ENCODE assay signal across 21 cellular contexts in the genomic region with DNA sequence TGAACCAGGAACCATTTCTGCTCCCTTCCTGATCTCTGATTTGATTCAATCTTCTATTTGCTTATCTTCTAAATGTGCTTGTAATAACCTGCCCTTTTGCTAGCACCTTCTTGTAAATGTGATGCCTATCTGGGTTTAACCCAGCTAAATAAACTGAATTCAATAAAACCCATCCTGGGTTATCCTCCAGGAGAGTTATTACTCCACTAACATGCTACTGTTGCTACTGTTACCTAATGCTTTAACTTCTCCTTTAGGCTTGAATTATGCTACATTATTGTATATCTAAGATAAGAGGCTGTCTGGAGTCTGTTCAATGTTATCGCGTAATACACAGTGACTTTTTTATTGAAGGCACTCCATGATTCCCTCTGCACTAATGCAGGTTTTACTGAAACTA.
A peak's percentile ranks its signal among the peaks of the same experiment; 100 is the strongest.
DNase-seq lines count a peak whose midpoint lies in the region; ATAC-seq, FAIRE-seq and TF ChIP-seq lines count a peak whose summit lies in the region.
"Had no signal": no experiment of that assay in that cellular context is flagged by ENCODE, and none has a peak within 500 bp of the region (broad histone marks: within the 10 kb centered on the region; RNA-seq: fewer than 3 reads in every experiment).

No MANE protein-coding gene starts in this region.

- ATAC-seq in SK-N-SH treated with all-trans-retinoic acid at 6 μM for 48 hours = no peak
- ATAC-seq in left colon = peak; percentile 98
- ATAC-seq: A549 had no signal

- no peaks in the 10 kb centered on the region for H3K27me3 ChIP-seq in small intestine (ENCODE audit: control insufficient read depth in 2 of 2, insufficient read depth in 2 of 2, low read length in 2 of 2)

- 20 to 52% (median 40%) methylated on average over 2 of the region's 2 CpGs for WGBS in small intestine, 3 donors

- no peak for TF ChIP-seq CTCF in HEK293 (tag by site-specific recombination; IDR thresholded peaks at IDR 0.05)

- peaks cover 7% of the 10 kb centered on the region for H3K4me1 ChIP-seq in HEK293 (ENCODE audit: control insufficient read depth, insufficient read depth, low read length)
- H3K4me1 ChIP-seq in small intestine (ENCODE audit: control insufficient read depth in 2 of 2, insufficient read depth in 1 of 2, low read depth in 1 of 2, low read length in 1 of 2) = no peaks in the 10 kb centered on the region
- H3K4me1 ChIP-seq: A549, Caco-2 had no signal

- H3K4me3 ChIP-seq in HEK293 (ENCODE audit: low read depth, low read length) = no peak overlapping the region
- H3K4me3 ChIP-seq in small intestine (ENCODE audit: low read depth in 1 of 2, low read length in 2 of 2) = no peak overlapping the region
- H3K4me3 ChIP-seq: A549, GM23248 had no signal

- FAIRE-seq in small intestine (lab: Jason Lieb, UNC) = no peak
- FAIRE-seq: A549, D721Med, G401.6, GM12891, GM18507, H54 had no signal

- POLR2A ChIA-PET in HEK293 (lab: Yijun Ruan, JAX) = no interaction called here

- no peaks in the 10 kb centered on the region for H3K36me3 ChIP-seq in HEK293 (ENCODE audit: control insufficient read depth in 2 of 2, insufficient read depth in 1 of 2, low read length in 2 of 2)
- H3K36me3 ChIP-seq in small intestine (ENCODE audit: control insufficient read depth in 2 of 2, insufficient read depth in 2 of 2, low read length in 2 of 2) = no peaks in the 10 kb centered on the region

- intact Hi-C loops in left colon (cut with DNase I, micrococcal nuclease) = no loop called here

- CTCF ChIA-PET in HEK293 (lab: Yijun Ruan, JAX) = interaction anchor here (0.7 kb wide), 1 partner anchor 627 kb away, joined by 4 read pairs; no protein-coding TSS in a partner anchor

- H3K27ac ChIP-seq in HEK293 (ENCODE audit: extremely low read depth, low read depth, low read length) (no peak overlapping the region), small intestine (ENCODE audit: low read depth in 1 of 2, low read length in 1 of 2) (no peak overlapping the region)
- H3K27ac ChIP-seq: 22Rv1, A549, C4-2B, GM23248 had no signal

- H3K9me3 ChIP-seq in HEK293 (ENCODE audit: control insufficient read depth, insufficient read depth, low read depth, low read length) (no peaks in the 10 kb centered on the region), small intestine (ENCODE audit: control insufficient read depth, low read depth) (no peaks in the 10 kb centered on the region)
- H3K9me3 ChIP-seq: A549, Caco-2 had no signal

- DNase-seq in left colon (no peak), small intestine (peak; percentile 61), HuH-7 (ENCODE audit: low spot score) (no peak), superior temporal gyrus (ENCODE audit: extremely low spot score) (no peak), NCI-H1436 treated with DMSO at 0.1 percent for 48 hours (lab: John Stamatoyannopoulos, UW) (no peak)
- DNase-seq: AML-193; Caco-2; CD4-positive, alpha-beta T cell; GM23248; HCEC 1CT; HFFc6 had no signal

TF ChIP-seq in HEK293, 187 proteins besides CTCF, POLR2A, EP300 and RAD21:
- peak; percentile 81 for TF ChIP-seq OSR2 (tag by site-specific recombination; IDR thresholded peaks at IDR 0.05)
- TF ChIP-seq FEZF1 (tag by site-specific recombination; IDR thresholded peaks at IDR 0.05) = peak; percentile 83
- no peak for TF ChIP-seq KLF8 (tag by site-specific recombination; IDR thresholded peaks at IDR 0.05)
- peak; percentile 77 for TF ChIP-seq ZNF843 (tag by site-specific recombination; IDR thresholded peaks at IDR 0.05)
- no peak for TF ChIP-seq ZNF239 (tag by site-specific recombination; IDR thresholded peaks at IDR 0.05)
- TF ChIP-seq ZXDB (tag by site-specific recombination; IDR thresholded peaks at IDR 0.05) = peak; percentile 61
- TF ChIP-seq SCRT1 (tag by site-specific recombination; IDR thresholded peaks at IDR 0.05; ENCODE audit: borderline replicate concordance) = peak; percentile 62; the same call in 1 of the 2 replicates
- TF ChIP-seq TCF7L2 (IDR thresholded peaks at IDR 0.05; ENCODE audit: borderline replicate concordance, low read depth, low read length) = peak; percentile 46; the same call in 1 of the 2 replicates
- TF ChIP-seq, protein P1, sequence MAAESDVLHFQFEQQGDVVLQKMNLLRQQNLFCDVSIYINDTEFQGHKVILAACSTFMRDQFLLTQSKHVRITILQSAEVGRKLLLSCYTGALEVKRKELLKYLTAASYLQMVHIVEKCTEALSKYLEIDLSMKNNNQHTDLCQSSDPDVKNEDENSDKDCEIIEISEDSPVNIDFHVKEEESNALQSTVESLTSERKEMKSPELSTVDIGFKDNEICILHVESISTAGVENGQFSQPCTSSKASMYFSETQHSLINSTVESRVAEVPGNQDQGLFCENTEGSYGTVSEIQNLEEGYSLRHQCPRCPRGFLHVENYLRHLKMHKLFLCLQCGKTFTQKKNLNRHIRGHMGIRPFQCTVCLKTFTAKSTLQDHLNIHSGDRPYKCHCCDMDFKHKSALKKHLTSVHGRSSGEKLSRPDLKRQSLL (tag by site-specific recombination; IDR thresholded peaks at IDR 0.05) = no peak
- TF ChIP-seq ZNF768 (tag by site-specific recombination; IDR thresholded peaks at IDR 0.05) = no peak
- TF ChIP-seq ZNF529 (tag by site-specific recombination; IDR thresholded peaks at IDR 0.05; ENCODE audit: insufficient replicate concordance) = no peak
- TF ChIP-seq, protein P2, sequence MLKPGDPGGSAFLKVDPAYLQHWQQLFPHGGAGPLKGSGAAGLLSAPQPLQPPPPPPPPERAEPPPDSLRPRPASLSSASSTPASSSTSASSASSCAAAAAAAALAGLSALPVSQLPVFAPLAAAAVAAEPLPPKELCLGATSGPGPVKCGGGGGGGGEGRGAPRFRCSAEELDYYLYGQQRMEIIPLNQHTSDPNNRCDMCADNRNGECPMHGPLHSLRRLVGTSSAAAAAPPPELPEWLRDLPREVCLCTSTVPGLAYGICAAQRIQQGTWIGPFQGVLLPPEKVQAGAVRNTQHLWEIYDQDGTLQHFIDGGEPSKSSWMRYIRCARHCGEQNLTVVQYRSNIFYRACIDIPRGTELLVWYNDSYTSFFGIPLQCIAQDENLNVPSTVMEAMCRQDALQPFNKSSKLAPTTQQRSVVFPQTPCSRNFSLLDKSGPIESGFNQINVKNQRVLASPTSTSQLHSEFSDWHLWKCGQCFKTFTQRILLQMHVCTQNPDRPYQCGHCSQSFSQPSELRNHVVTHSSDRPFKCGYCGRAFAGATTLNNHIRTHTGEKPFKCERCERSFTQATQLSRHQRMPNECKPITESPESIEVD (tag by site-specific recombination; IDR thresholded peaks at IDR 0.05) = peak; percentile 41
- TF ChIP-seq, protein P3, sequence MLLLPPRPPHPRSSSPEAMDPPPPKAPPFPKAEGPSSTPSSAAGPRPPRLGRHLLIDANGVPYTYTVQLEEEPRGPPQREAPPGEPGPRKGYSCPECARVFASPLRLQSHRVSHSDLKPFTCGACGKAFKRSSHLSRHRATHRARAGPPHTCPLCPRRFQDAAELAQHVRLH (tag by site-specific recombination; IDR thresholded peaks at IDR 0.05) = 0 out of 2 replicates have a peak, but pooled peaks have one; percentile 49

TF ChIP-seq in SK-N-SH treated with all-trans-retinoic acid at 6 μM for 48 hours, 23 proteins besides CTCF, POLR2A, EP300 and RAD21:
- TF ChIP-seq, protein P4, sequence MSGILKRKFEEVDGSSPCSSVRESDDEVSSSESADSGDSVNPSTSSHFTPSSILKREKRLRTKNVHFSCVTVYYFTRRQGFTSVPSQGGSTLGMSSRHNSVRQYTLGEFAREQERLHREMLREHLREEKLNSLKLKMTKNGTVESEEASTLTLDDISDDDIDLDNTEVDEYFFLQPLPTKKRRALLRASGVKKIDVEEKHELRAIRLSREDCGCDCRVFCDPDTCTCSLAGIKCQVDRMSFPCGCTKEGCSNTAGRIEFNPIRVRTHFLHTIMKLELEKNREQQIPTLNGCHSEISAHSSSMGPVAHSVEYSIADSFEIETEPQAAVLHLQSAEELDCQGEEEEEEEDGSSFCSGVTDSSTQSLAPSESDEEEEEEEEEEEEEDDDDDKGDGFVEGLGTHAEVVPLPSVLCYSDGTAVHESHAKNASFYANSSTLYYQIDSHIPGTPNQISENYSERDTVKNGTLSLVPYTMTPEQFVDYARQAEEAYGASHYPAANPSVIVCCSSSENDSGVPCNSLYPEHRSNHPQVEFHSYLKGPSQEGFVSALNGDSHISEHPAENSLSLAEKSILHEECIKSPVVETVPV (CRISPR knock-in tag; IDR thresholded peaks at IDR 0.05) = no peak
- TF ChIP-seq ZNF8 (CRISPR knock-in tag; IDR thresholded peaks at IDR 0.05) = no peak
- TF ChIP-seq CSDC2 (CRISPR knock-in tag; IDR thresholded peaks at IDR 0.05) = no peak
- no peak for TF ChIP-seq ESRRG (CRISPR knock-in tag; IDR thresholded peaks at IDR 0.05)
- TF ChIP-seq TCF4 (CRISPR knock-in tag; IDR thresholded peaks at IDR 0.05; ENCODE audit: borderline replicate concordance) = peak; percentile 88
- TF ChIP-seq, protein P5, sequence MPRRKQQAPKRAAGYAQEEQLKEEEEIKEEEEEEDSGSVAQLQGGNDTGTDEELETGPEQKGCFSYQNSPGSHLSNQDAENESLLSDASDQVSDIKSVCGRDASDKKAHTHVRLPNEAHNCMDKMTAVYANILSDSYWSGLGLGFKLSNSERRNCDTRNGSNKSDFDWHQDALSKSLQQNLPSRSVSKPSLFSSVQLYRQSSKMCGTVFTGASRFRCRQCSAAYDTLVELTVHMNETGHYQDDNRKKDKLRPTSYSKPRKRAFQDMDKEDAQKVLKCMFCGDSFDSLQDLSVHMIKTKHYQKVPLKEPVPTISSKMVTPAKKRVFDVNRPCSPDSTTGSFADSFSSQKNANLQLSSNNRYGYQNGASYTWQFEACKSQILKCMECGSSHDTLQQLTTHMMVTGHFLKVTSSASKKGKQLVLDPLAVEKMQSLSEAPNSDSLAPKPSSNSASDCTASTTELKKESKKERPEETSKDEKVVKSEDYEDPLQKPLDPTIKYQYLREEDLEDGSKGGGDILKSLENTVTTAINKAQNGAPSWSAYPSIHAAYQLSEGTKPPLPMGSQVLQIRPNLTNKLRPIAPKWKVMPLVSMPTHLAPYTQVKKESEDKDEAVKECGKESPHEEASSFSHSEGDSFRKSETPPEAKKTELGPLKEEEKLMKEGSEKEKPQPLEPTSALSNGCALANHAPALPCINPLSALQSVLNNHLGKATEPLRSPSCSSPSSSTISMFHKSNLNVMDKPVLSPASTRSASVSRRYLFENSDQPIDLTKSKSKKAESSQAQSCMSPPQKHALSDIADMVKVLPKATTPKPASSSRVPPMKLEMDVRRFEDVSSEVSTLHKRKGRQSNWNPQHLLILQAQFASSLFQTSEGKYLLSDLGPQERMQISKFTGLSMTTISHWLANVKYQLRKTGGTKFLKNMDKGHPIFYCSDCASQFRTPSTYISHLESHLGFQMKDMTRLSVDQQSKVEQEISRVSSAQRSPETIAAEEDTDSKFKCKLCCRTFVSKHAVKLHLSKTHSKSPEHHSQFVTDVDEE (CRISPR knock-in tag; IDR thresholded peaks at IDR 0.05) = peak; percentile 69
